ENCODE assay signal across 8 cellular contexts in the genomic region with DNA sequence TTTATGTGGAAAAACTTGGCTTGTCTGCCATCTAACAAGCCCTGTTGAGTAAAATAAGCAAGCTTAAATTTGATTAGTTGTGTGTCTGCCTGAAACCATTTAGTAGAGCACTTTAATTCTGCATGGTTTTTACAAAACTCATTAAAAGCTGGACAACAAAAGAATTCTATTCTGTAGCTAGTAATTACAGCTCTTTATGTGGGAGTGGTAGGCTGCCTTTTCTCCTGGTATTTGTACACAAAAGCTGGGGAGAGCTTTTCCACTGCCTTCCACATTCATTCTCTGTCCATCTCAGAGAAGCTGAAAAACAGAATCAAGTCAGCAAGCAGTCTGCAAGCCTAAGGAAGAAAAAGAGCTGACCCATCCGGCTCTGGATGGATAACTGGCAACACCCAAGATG. TPM values are rescaled to one million over a fixed set of nuclear protein-coding genes. Genes with fewer than 3 reads are reported as not detected.
DNase-seq lines count a peak whose midpoint lies in the region; ATAC-seq and TF ChIP-seq lines count a peak whose summit lies in the region.

No MANE protein-coding gene starts in this region.

- peak overlapping the region; percentile 61 for H3K4me3 ChIP-seq in kidney epithelial cell (ENCODE audit: low read depth, low read length)
- peak overlapping the region; percentile 75 to 86 for H3K4me3 ChIP-seq in tibial artery

- no peaks in the 10 kb centered on the region for H3K9me3 ChIP-seq in tibial artery

- no peaks in the 10 kb centered on the region for H3K27me3 ChIP-seq in kidney epithelial cell (ENCODE audit: control insufficient read depth, insufficient read depth, low read length)
- H3K27me3 ChIP-seq in tibial artery, result no peaks in the 10 kb centered on the region

- peaks cover 39% of the 10 kb centered on the region for H3K36me3 Mint-ChIP-seq in activated CD4-positive, alpha-beta T cell treated with anti-CD3 and anti-CD28 coated beads, Interleukin-2, amount 10 ng/mL, durations not matched to agents 7 days and 5 days (ENCODE audit: low read depth)
- peaks cover 41% of the 10 kb centered on the region for H3K36me3 Mint-ChIP-seq in activated naive CD8-positive, alpha-beta T cell treated with anti-CD3 and anti-CD28 coated beads, Interleukin-2, amount 50 U/mL, for 24 hours (ENCODE audit: low read depth)

- no peak for DNase-seq in activated CD4-positive, alpha-beta T cell treated with anti-CD3 and anti-CD28 coated beads, Interleukin-2, amount 10 ng/mL, durations not matched to agents 7 days and 5 days
- DNase-seq in activated CD4-positive, alpha-beta T cell treated with anti-CD3 and anti-CD28 coated beads, Interleukin-2, amount 50 U/mL, for 4 hours, result no peak
- no peak for DNase-seq in activated naive CD8-positive, alpha-beta T cell treated with anti-CD3 and anti-CD28 coated beads, Interleukin-2, amount 50 U/mL, for 24 hours
- DNase-seq in kidney epithelial cell (ENCODE audit: low read depth) (no peak), tibial artery (no peak), SKM-1 treated with dmso at 0.1 percent for 144 hours (lab: John Stamatoyannopoulos, UW; ENCODE audit: unreplicated experiment) (no peak)
- DNase-seq in effector CD8-positive, alpha-beta T cell (lab: John Stamatoyannopoulos, UW), result no peak

- POLR2A ChIA-PET in activated CD4-positive, alpha-beta T cell treated with anti-CD3 and anti-CD28 coated beads, Interleukin-2, amount 10 ng/mL, durations not matched to agents 7 days and 5 days (lab: Charles Lee), result interaction anchor here (0.6 kb wide), 2 partner anchors 40 to 129 kb away, joined by 3 to 7 read pairs; no protein-coding TSS in a partner anchor

- no peaks in the 10 kb centered on the region for H3K36me3 ChIP-seq in kidney epithelial cell (ENCODE audit: control insufficient read depth, insufficient read depth, low read length)
- peaks cover 5 to 23% (median 20%) of the 10 kb centered on the region in 3 donors for H3K36me3 ChIP-seq in tibial artery

- H3K4me1 ChIP-seq in tibial artery, result peaks cover 0 to 49% (median 16%) of the 10 kb centered on the region in 4 donors

- peak overlapping the region; percentile 76 for H3K4me3 Mint-ChIP-seq in activated CD4-positive, alpha-beta T cell treated with anti-CD3 and anti-CD28 coated beads, Interleukin-2, amount 10 ng/mL, durations not matched to agents 7 days and 5 days
- peak overlapping the region; percentile 85 for H3K4me3 Mint-ChIP-seq in activated naive CD8-positive, alpha-beta T cell treated with anti-CD3 and anti-CD28 coated beads, Interleukin-2, amount 50 U/mL, for 24 hours

- peaks cover 37% of the 10 kb centered on the region for H3K4me1 Mint-ChIP-seq in activated CD4-positive, alpha-beta T cell treated with anti-CD3 and anti-CD28 coated beads, Interleukin-2, amount 10 ng/mL, durations not matched to agents 7 days and 5 days
- peaks cover 53% of the 10 kb centered on the region for H3K4me1 Mint-ChIP-seq in activated naive CD8-positive, alpha-beta T cell treated with anti-CD3 and anti-CD28 coated beads, Interleukin-2, amount 50 U/mL, for 24 hours

- H3K27ac Mint-ChIP-seq in activated CD4-positive, alpha-beta T cell treated with anti-CD3 and anti-CD28 coated beads, Interleukin-2, amount 10 ng/mL, durations not matched to agents 7 days and 5 days, result no peak overlapping the region
- H3K27ac Mint-ChIP-seq in activated naive CD8-positive, alpha-beta T cell treated with anti-CD3 and anti-CD28 coated beads, Interleukin-2, amount 50 U/mL, for 24 hours, result no peak overlapping the region

- H3K27me3 Mint-ChIP-seq in activated CD4-positive, alpha-beta T cell treated with anti-CD3 and anti-CD28 coated beads, Interleukin-2, amount 10 ng/mL, durations not matched to agents 7 days and 5 days, result no peaks in the 10 kb centered on the region
- H3K27me3 Mint-ChIP-seq in activated naive CD8-positive, alpha-beta T cell treated with anti-CD3 and anti-CD28 coated beads, Interleukin-2, amount 50 U/mL, for 24 hours, result no peaks in the 10 kb centered on the region

- ATAC-seq in activated naive CD8-positive, alpha-beta T cell treated with anti-CD3 and anti-CD28 coated beads, Interleukin-2, amount 50 U/mL, for 24 hours, result no peak
- ATAC-seq in GM21423 (IDR thresholded peaks at IDR 0.05; ENCODE audit: unreplicated experiment), result no peak

- H3K9me3 Mint-ChIP-seq in activated CD4-positive, alpha-beta T cell treated with anti-CD3 and anti-CD28 coated beads, Interleukin-2, amount 10 ng/mL, durations not matched to agents 7 days and 5 days, result no peaks in the 10 kb centered on the region
- no peaks in the 10 kb centered on the region for H3K9me3 Mint-ChIP-seq in activated naive CD8-positive, alpha-beta T cell treated with anti-CD3 and anti-CD28 coated beads, Interleukin-2, amount 50 U/mL, for 24 hours

- CTCF ChIA-PET in activated CD4-positive, alpha-beta T cell treated with anti-CD3 and anti-CD28 coated beads, Interleukin-2, amount 10 ng/mL, durations not matched to agents 7 days and 5 days (lab: Charles Lee), result interaction anchor here (1.2 to 2.3 kb wide), 2 partner anchors 10 to 36 kb away, joined by 5 to 7 read pairs; no protein-coding TSS in a partner anchor

- H3K27ac ChIP-seq in tibial artery, result peak overlapping the region; percentile 83 to 93

- intact Hi-C loops in tibial artery (cut with DNase I; ENCODE audit: low total_unique reads), result loop anchor here (5.0 to 10.0 kb wide), 2 partner anchors 217 to 320 kb away; no protein-coding TSS in a partner anchor

- TF ChIP-seq CTCF in kidney epithelial cell (IDR thresholded peaks at IDR 0.05; ENCODE audit: insufficient read depth, low read length, poor library complexity, severe bottlenecking) (no peak), tibial artery (IDR thresholded peaks at IDR 0.05) (no peak)

RNA-seq across cellular contexts. Expression of gene ETS2, which starts 1.8 kb away (rescaled TPM):
- 10 to 100 TPM; 15.2 to 19.7 TPM for total RNA-seq in activated CD4-positive, alpha-beta T cell treated with anti-CD3 and anti-CD28 coated beads, Interleukin-2, amount 10 ng/mL, durations not matched to agents 7 days and 5 days
- total RNA-seq in kidney epithelial cell, result 40.7 and 41.2 TPM in 2 replicates
